ENCODE assay signal across 8 cellular contexts in genomic region chr20:58692579-58693225, GRCh38.
A peak's percentile ranks its signal among the peaks of the same experiment; 100 is the strongest.
DNase-seq lines count a peak whose midpoint lies in the region; TF ChIP-seq lines count a peak whose summit lies in the region.

A gene with protein sequence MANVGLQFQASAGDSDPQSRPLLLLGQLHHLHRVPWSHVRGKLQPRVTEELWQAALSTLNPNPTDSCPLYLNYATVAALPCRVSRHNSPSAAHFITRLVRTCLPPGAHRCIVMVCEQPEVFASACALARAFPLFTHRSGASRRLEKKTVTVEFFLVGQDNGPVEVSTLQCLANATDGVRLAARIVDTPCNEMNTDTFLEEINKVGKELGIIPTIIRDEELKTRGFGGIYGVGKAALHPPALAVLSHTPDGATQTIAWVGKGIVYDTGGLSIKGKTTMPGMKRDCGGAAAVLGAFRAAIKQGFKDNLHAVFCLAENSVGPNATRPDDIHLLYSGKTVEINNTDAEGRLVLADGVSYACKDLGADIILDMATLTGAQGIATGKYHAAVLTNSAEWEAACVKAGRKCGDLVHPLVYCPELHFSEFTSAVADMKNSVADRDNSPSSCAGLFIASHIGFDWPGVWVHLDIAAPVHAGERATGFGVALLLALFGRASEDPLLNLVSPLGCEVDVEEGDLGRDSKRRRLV (plus strand): TSS chr20:58692800. CDS start chr20:58692901, 101 bp downstream.

- H3K4me3 ChIP-seq in GM12865 (ENCODE audit: low read depth, low read length): peak within 1 kb of the TSS; percentile 60
- peak within 1 kb of the TSS; percentile 38 for H3K4me3 ChIP-seq in HFF-Myc (replicated peaks; ENCODE audit: low read depth, low read length)

- TF ChIP-seq CTCF in GM12865 (IDR thresholded peaks at IDR 0.05; ENCODE audit: insufficient read depth, low read depth, low read length, missing control alignments) (peak; percentile 41), HFF-Myc (IDR thresholded peaks at IDR 0.05; ENCODE audit: low read depth, low read length, missing control alignments) (no peak)

- DNase-seq in GM12865 (ENCODE audit: low read depth): peak; percentile 84
- DNase-seq in HFF-Myc (ENCODE audit: extremely low read depth, low read depth): no peak
- peak; percentile 23 for DNase-seq in NCI-H1092 treated with DMSO at 0.1 percent for 48 hours (lab: John Stamatoyannopoulos, UW)
- DNase-seq in activated CD4-positive, alpha-beta T cell treated with anti-CD3 and anti-CD28 coated beads, Interleukin-2, amount 50 U/mL, for 4 hours: peak; percentile 36 to 45
- peak; percentile 76 for DNase-seq in ecto neural progenitor cell (ENCODE audit: low spot score)
- peak; percentile 71 for DNase-seq in medulla oblongata (ENCODE audit: extremely low spot score)
- peak; percentile 53 for DNase-seq in stimulated activated CD8-positive, alpha-beta memory T cell treated with anti-CD3 and anti-CD28 coated beads, Interleukin-12 subunit alpha, Interleukin-12 subunit beta, amount 100 ng/mL, for 4 hours (ENCODE audit: low read depth)
- DNase-seq in GDM1 (lab: John Stamatoyannopoulos, UW): no peak

Comparison
In these comparisons a context has a peak if more than half of its experiments do, and no peak if none do; other contexts are left out.
1. DNase-seq: peak in GM12865 (single experiment), NCI-H1092 treated with DMSO at 0.1 percent for 48 hours (single experiment), activated CD4-positive, alpha-beta T cell treated with anti-CD3 and anti-CD28 coated beads, Interleukin-2, amount 50 U/mL, for 4 hours (2 of 2), ecto neural progenitor cell (single experiment), medulla oblongata (single experiment) and stimulated activated CD8-positive, alpha-beta memory T cell treated with anti-CD3 and anti-CD28 coated beads, Interleukin-12 subunit alpha, Interleukin-12 subunit beta, amount 100 ng/mL, for 4 hours (single experiment); none in HFF-Myc (single experiment) and GDM1 (single experiment).